Comparison of ENCODE assay signal across 1 cellular context in the genomic region with DNA sequence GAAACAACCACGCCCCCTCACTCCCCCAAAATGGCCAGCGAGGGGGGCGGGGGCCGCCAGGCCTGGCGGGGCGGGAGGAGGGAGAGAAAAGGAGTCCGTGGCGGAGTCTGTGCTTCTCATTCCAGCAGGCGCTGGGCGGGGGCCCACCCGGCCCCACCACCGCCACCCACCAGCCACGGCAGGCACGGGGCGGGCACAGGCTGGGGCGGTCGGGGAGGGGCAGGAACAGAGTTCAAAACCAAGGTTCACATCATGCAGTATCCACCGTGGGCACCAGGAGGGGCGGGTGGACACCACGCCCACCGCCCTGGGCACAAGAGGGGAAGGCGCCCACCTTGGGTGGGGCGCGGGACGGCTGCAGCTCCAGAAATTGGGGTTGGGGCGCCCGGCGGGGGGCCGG.
TF ChIP-seq lines count a peak whose summit lies in the region.

No MANE protein-coding gene starts in this region.

TF ChIP-seq in HepG2, 621 proteins besides CTCF, POLR2A, EP300 and RAD21:
- no peak for TF ChIP-seq ZNF230 (CRISPR knock-in tag; IDR thresholded peaks at IDR 0.05)
- TF ChIP-seq PLSCR1 (CRISPR knock-in tag; IDR thresholded peaks at IDR 0.05; ENCODE audit: borderline replicate concordance) = no peak
- TF ChIP-seq TOPORS (CRISPR knock-in tag; IDR thresholded peaks at IDR 0.05) = no peak
- no peak for TF ChIP-seq SMYD3 (CRISPR knock-in tag; IDR thresholded peaks at IDR 0.05)
- TF ChIP-seq, protein P1, sequence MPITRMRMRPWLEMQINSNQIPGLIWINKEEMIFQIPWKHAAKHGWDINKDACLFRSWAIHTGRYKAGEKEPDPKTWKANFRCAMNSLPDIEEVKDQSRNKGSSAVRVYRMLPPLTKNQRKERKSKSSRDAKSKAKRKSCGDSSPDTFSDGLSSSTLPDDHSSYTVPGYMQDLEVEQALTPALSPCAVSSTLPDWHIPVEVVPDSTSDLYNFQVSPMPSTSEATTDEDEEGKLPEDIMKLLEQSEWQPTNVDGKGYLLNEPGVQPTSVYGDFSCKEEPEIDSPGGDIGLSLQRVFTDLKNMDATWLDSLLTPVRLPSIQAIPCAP (CRISPR knock-in tag; IDR thresholded peaks at IDR 0.05; ENCODE audit: low read depth) = no peak
- TF ChIP-seq AHR (CRISPR knock-in tag; IDR thresholded peaks at IDR 0.05) = no peak
- TF ChIP-seq RBM22 (optimal IDR thresholded peaks at IDR 0.05; ENCODE audit: low read length) = no peak
